Comparison of ENCODE assay signal across 11 cellular contexts in the genomic region with DNA sequence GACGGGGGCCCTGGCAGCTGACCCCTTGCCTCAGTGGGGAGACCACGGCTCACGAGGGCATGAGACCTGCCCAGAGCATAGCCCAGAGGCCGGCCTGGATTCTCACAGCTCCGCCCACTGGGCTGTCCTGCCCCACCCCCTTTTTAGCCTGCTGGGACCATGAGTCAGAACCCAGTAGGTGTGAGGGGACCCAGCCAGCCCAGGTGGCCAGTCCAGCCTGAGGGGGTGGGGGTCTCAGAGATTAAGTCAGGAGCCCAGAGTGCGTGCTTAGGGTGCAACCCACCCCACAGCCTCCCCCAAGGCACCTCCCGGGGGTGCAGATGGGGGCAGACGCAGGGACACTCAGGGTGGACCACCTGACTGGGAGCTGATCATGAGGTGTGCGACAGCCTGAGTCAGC. TPM values are rescaled to one million over a fixed set of nuclear protein-coding genes. Genes with fewer than 3 reads are reported as not detected.
DNase-seq lines count a peak whose midpoint lies in the region; ATAC-seq lines count a peak whose summit lies in the region.
"Had no signal": no experiment of that assay in that cellular context is flagged by ENCODE, and none has a peak within 500 bp of the region (broad histone marks: within the 10 kb centered on the region; RNA-seq: fewer than 3 reads in every experiment).

No MANE protein-coding gene starts in this region.

- H3K27ac Mint-ChIP-seq in stimulated activated naive B cell treated with anti-CD40 and anti-IgM and Interleukin-4, amounts not matched to agents 10 μg/mL and 1 μg/mL and 100 μg/mL, for 72 hours: no peak overlapping the region

- in situ Hi-C loops in SK-MEL-5 (cut with HindIII; ENCODE audit: low pct_unique_long_range_greater_than_20kb, low sequenced_read_pairs): no loop called here

- no peaks in the 10 kb centered on the region for H3K27me3 Mint-ChIP-seq in stimulated activated naive B cell treated with anti-CD40 and anti-IgM and Interleukin-4, amounts not matched to agents 10 μg/mL and 1 μg/mL and 100 μg/mL, for 72 hours

- peaks cover 4 to 7% of the 10 kb centered on the region in 2 donors for H3K36me3 Mint-ChIP-seq in stimulated activated naive B cell treated with anti-CD40 and anti-IgM and Interleukin-4, amounts not matched to agents 10 μg/mL and 1 μg/mL and 100 μg/mL, for 72 hours

- H3K4me1 Mint-ChIP-seq in stimulated activated naive B cell treated with anti-CD40 and anti-IgM and Interleukin-4, amounts not matched to agents 10 μg/mL and 1 μg/mL and 100 μg/mL, for 72 hours: peaks cover 4 to 5% of the 10 kb centered on the region in 2 donors

- H3K9me3 Mint-ChIP-seq in stimulated activated naive B cell treated with anti-CD40 and anti-IgM and Interleukin-4, amounts not matched to agents 10 μg/mL and 1 μg/mL and 100 μg/mL, for 72 hours: no peaks in the 10 kb centered on the region

- H3K4me3 Mint-ChIP-seq in stimulated activated naive B cell treated with anti-CD40 and anti-IgM and Interleukin-4, amounts not matched to agents 10 μg/mL and 1 μg/mL and 100 μg/mL, for 72 hours: no peak overlapping the region

- DNase-seq in DMS53 (lab: John Stamatoyannopoulos, UW) (peak; percentile 30), DMS53 treated with DMSO at 0.1 percent for 48 hours (lab: John Stamatoyannopoulos, UW; ENCODE audit: unreplicated experiment) (no peak), SK-MEL-5 (ENCODE audit: low read depth, low spot score) (peak; percentile 34), fibroblast of peridontal ligament (ENCODE audit: extremely low read depth) (peak; percentile 32), NCI-H2029 treated with DMSO at 0.1 percent for 48 hours (lab: John Stamatoyannopoulos, UW) (no peak), medulla oblongata (ENCODE audit: extremely low spot score) (no peak)
- no peak for DNase-seq in stimulated activated naive B cell treated with anti-CD40 and anti-IgM and Interleukin-4, amounts not matched to agents 10 μg/mL and 1 μg/mL and 100 μg/mL, for 72 hours
- DNase-seq: 8988T, hypothalamus, right lobe of liver had no signal

- peak; percentile 48 for ATAC-seq in stimulated activated naive B cell treated with anti-CD40 and anti-IgM and Interleukin-4, amounts not matched to agents 10 μg/mL and 1 μg/mL and 100 μg/mL, for 72 hours (replicated peaks)
- ATAC-seq in GM19035 (IDR thresholded peaks at IDR 0.05; ENCODE audit: unreplicated experiment): no peak
- ATAC-seq: right lobe of liver had no signal

RNA-seq across cellular contexts. Expression of a gene that starts 40.1 kb away (rescaled TPM):
- total RNA-seq in SK-MEL-5 (2014; rRNA removed; shearing (Covaris generic)): 10.6 and 12.2 TPM in 2 replicates
- polyA plus RNA-seq in SK-MEL-5 (2015; cell fraction: cytosol; rRNA removed): 12.2 and 13.8 TPM in 2 replicates
- polyA plus RNA-seq in SK-MEL-5 (2015; cell fraction: nucleus; rRNA removed): 8.0 and 13.0 TPM in 2 replicates

Comparison
In these comparisons a context has a peak if more than half of its experiments do, and no peak if none do; other contexts are left out.
1. DNase-seq: peak in DMS53 (single experiment), SK-MEL-5 (single experiment) and fibroblast of peridontal ligament (single experiment); none in DMS53 treated with DMSO at 0.1 percent for 48 hours (single experiment), stimulated activated naive B cell treated with anti-CD40 and anti-IgM and Interleukin-4, amounts not matched to agents 10 μg/mL and 1 μg/mL and 100 μg/mL, for 72 hours (single experiment), NCI-H2029 treated with DMSO at 0.1 percent for 48 hours (single experiment) and medulla oblongata (single experiment).